ENCODE assay signal across 8 cellular contexts in genomic region chr19:533485-534058, GRCh38. TPM values are rescaled to one million over a fixed set of nuclear protein-coding genes. Genes with fewer than 3 reads are reported as not detected.
DNase-seq lines count a peak whose midpoint lies in the region; ATAC-seq and TF ChIP-seq lines count a peak whose summit lies in the region.

No MANE protein-coding gene starts in this region.

- POLR2A ChIA-PET in activated CD4-positive, alpha-beta T cell treated with anti-CD3 and anti-CD28 coated beads, Interleukin-2, amount 10 ng/mL, durations not matched to agents 7 days and 5 days (lab: Charles Lee), result no interaction called here

- H3K27ac Mint-ChIP-seq in activated CD4-positive, alpha-beta T cell treated with anti-CD3 and anti-CD28 coated beads, Interleukin-2, amount 10 ng/mL, durations not matched to agents 7 days and 5 days, result no peak overlapping the region

- 80% methylated on average over 17 of the region's 17 CpGs for WGBS in thymus

- peaks cover 15 to 34% of the 10 kb centered on the region in 2 donors for H3K4me1 ChIP-seq in left lung
- H3K4me1 ChIP-seq in thymus (ENCODE audit: control insufficient read depth, insufficient read depth, low read length), result peaks cover 14% of the 10 kb centered on the region

- peaks cover 11% of the 10 kb centered on the region for H3K36me3 Mint-ChIP-seq in activated CD4-positive, alpha-beta T cell treated with anti-CD3 and anti-CD28 coated beads, Interleukin-2, amount 10 ng/mL, durations not matched to agents 7 days and 5 days (ENCODE audit: low read depth)

- H3K27ac ChIP-seq in left lung, result peak overlapping the region; percentile 78
- H3K27ac ChIP-seq in thymus (ENCODE audit: low read depth), result no peak overlapping the region

- H3K36me3 ChIP-seq in left lung (peaks cover 0 to 34% of the 10 kb centered on the region in 2 donors), thymus (ENCODE audit: control insufficient read depth, insufficient read depth) (peaks cover 27% of the 10 kb centered on the region)

- H3K4me3 ChIP-seq in astrocyte of the cerebellum (ENCODE audit: low read depth, low read length) (peak overlapping the region; percentile 93), left lung (peak overlapping the region; percentile 90 to 97), thymus (ENCODE audit: low read length) (peak overlapping the region; percentile 87)

- no peak for TF ChIP-seq CTCF in astrocyte of the cerebellum (IDR thresholded peaks at IDR 0.05; ENCODE audit: low read depth, low read length, missing control alignments)
- TF ChIP-seq CTCF in left lung (IDR thresholded peaks at IDR 0.05), result no peak

- H3K27me3 Mint-ChIP-seq in activated CD4-positive, alpha-beta T cell treated with anti-CD3 and anti-CD28 coated beads, Interleukin-2, amount 10 ng/mL, durations not matched to agents 7 days and 5 days, result no peaks in the 10 kb centered on the region

- no peak for DNase-seq in activated CD4-positive, alpha-beta T cell treated with anti-CD3 and anti-CD28 coated beads, Interleukin-2, amount 10 ng/mL, durations not matched to agents 7 days and 5 days
- no peak for DNase-seq in activated CD4-positive, alpha-beta T cell treated with anti-CD3 and anti-CD28 coated beads, Interleukin-2, amount 50 U/mL, for 48 hours
- DNase-seq in astrocyte of the cerebellum (ENCODE audit: low read depth), result no peak
- DNase-seq in left lung, result no peak
- no peak for DNase-seq in NCI-H748 (lab: John Stamatoyannopoulos, UW; ENCODE audit: unreplicated experiment)
- DNase-seq in stimulated activated CD4-positive, alpha-beta T cell treated with anti-CD3 and anti-CD28 coated beads, Interleukin-1b, Interleukin-23, amount 100 ng/mL, for 48 hours, result no peak

- H3K4me3 Mint-ChIP-seq in activated CD4-positive, alpha-beta T cell treated with anti-CD3 and anti-CD28 coated beads, Interleukin-2, amount 10 ng/mL, durations not matched to agents 7 days and 5 days, result peak overlapping the region; percentile 85

- H3K9me3 Mint-ChIP-seq in activated CD4-positive, alpha-beta T cell treated with anti-CD3 and anti-CD28 coated beads, Interleukin-2, amount 10 ng/mL, durations not matched to agents 7 days and 5 days, result no peaks in the 10 kb centered on the region

- in situ Hi-C loops in astrocyte of the cerebellum (cut with HindIII; ENCODE audit: low sequenced_read_pairs), result no loop called here

- no peaks in the 10 kb centered on the region for H3K9me3 ChIP-seq in left lung
- no peaks in the 10 kb centered on the region for H3K9me3 ChIP-seq in thymus (ENCODE audit: control insufficient read depth)

- H3K4me1 Mint-ChIP-seq in activated CD4-positive, alpha-beta T cell treated with anti-CD3 and anti-CD28 coated beads, Interleukin-2, amount 10 ng/mL, durations not matched to agents 7 days and 5 days, result peaks cover 20% of the 10 kb centered on the region

- H3K27me3 ChIP-seq in left lung, result no peaks in the 10 kb centered on the region
- peaks cover 3% of the 10 kb centered on the region for H3K27me3 ChIP-seq in thymus (ENCODE audit: control insufficient read depth, insufficient read depth)

- CTCF ChIA-PET in activated CD4-positive, alpha-beta T cell treated with anti-CD3 and anti-CD28 coated beads, Interleukin-2, amount 10 ng/mL, durations not matched to agents 7 days and 5 days (lab: Charles Lee), result interaction anchor here (5.0 kb wide), 1 partner anchor 23 kb away, joined by 47 read pairs; no protein-coding TSS in a partner anchor

- ATAC-seq in left lung (no peak), HG03354 (IDR thresholded peaks at IDR 0.05; ENCODE audit: poor library complexity, severe bottlenecking, unreplicated experiment) (no peak)

- intact Hi-C loops in left lung (cut with DNase I), result no loop called here

RNA-seq across cellular contexts. Expression of gene CDC34, which starts 2.0 kb away (rescaled TPM):
- 10 to 100 TPM; 43.7 to 50.8 TPM for total RNA-seq in activated CD4-positive, alpha-beta T cell treated with anti-CD3 and anti-CD28 coated beads, Interleukin-2, amount 10 ng/mL, durations not matched to agents 7 days and 5 days
- total RNA-seq in left lung, result 10 to 100 TPM; 50.9 to 55.5 TPM
- 72.0 TPM for polyA plus RNA-seq in thymus

RNA-seq across cellular contexts. Expression of gene GZMM, which starts 10.3 kb away (rescaled TPM):
- total RNA-seq in activated CD4-positive, alpha-beta T cell treated with anti-CD3 and anti-CD28 coated beads, Interleukin-2, amount 10 ng/mL, durations not matched to agents 7 days and 5 days, result 10 to 100 TPM; 44.5 to 47.4 TPM
- total RNA-seq in left lung, result 1 to 10 TPM; 1.4 TPM
- 28.0 TPM for polyA plus RNA-seq in thymus

RNA-seq across cellular contexts. Expression of gene TPGS1, which starts 26.3 kb away (rescaled TPM):
- total RNA-seq in activated CD4-positive, alpha-beta T cell treated with anti-CD3 and anti-CD28 coated beads, Interleukin-2, amount 10 ng/mL, durations not matched to agents 7 days and 5 days, result 10 to 100 TPM; 21.6 to 27.1 TPM
- total RNA-seq in left lung, result 10 to 100 TPM; 18.0 to 18.2 TPM
- 14.3 TPM for polyA plus RNA-seq in thymus

RNA-seq across cellular contexts. Expression of gene MADCAM1, which starts 37.3 kb away (rescaled TPM):
- under 1 TPM in 1 of 2 experiments, not detected in 1; 0.15 TPM for total RNA-seq in activated CD4-positive, alpha-beta T cell treated with anti-CD3 and anti-CD28 coated beads, Interleukin-2, amount 10 ng/mL, durations not matched to agents 7 days and 5 days
- total RNA-seq in left lung, result under 1 TPM in 1 of 2 donors, not detected in 1; 0.52 TPM
- polyA plus RNA-seq in thymus, result 0.27 TPM

RNA-seq across cellular contexts. Expression of gene BSG, which starts 38.8 kb away (rescaled TPM):
- 100 to 1,000 TPM; 233 TPM for total RNA-seq in activated CD4-positive, alpha-beta T cell treated with anti-CD3 and anti-CD28 coated beads, Interleukin-2, amount 10 ng/mL, durations not matched to agents 7 days and 5 days
- 100 to 1,000 TPM; 339 to 457 TPM for total RNA-seq in left lung
- 155 TPM for polyA plus RNA-seq in thymus

Comparison
In these comparisons a context has a peak if more than half of its experiments do, and no peak if none do; other contexts are left out.
1. RNA of gene GZMM, which starts 10.3 kb away (total RNA-seq): 44.5 to 47.4 TPM in activated CD4-positive, alpha-beta T cell treated with anti-CD3 and anti-CD28 coated beads, Interleukin-2, amount 10 ng/mL, durations not matched to agents 7 days and 5 days; 1.4 TPM in left lung; every median in the first group is over 10 times any median in the second.
2. Peak in every context shown above with its lines, with median percentiles within 50 percentile points of each other: H3K4me3 ChIP-seq.